ENCODE assay signal across 19 cellular contexts in the genomic region with DNA sequence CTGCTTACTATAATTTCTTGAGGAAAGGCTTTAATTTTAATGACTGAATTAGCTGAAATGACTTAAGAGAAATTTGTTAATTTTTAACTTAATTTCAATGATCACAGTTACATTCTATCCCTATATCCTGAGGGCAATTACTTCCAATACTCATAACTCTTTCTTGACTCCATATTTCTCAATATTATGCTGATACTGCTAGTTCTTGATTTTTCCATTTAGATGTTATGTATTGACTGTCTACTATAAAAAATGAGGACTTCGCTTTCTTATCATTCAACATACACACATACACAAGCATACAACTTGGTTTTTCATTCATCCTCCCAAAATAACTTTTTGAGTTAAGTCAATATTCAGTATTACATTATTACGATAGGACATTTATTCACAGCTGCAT.
"Had no signal": no experiment of that assay in that cellular context is flagged by ENCODE, and none has a peak within 500 bp of the region (broad histone marks: within the 10 kb centered on the region; RNA-seq: fewer than 3 reads in every experiment).

No MANE protein-coding gene starts in this region.

- H3K4me1 ChIP-seq: colonic mucosa, right atrium auricular region, sigmoid colon, stomach had no signal

- H3K4me3 ChIP-seq: colonic mucosa, heart left ventricle, right atrium auricular region, sigmoid colon, skin epidermis, stomach, thoracic aorta had no signal

- H3K27ac Mint-ChIP-seq: endodermal cell, natural killer cell had no signal

- H3K4me1 Mint-ChIP-seq: natural killer cell had no signal

- H3K27ac ChIP-seq: colonic mucosa, right atrium auricular region, sigmoid colon, thoracic aorta had no signal

- DNase-seq: colonic mucosa; effector CD4-positive, alpha-beta T cell; endodermal cell; heart left ventricle; hippocampal formation; kidney glomerular epithelial cell; natural killer cell; sigmoid colon; stimulated activated CD4-positive, alpha-beta T cell treated with anti-CD3 and anti-CD28 coated beads, Interleukin-2, amount 100 ng/mL, for 24 hours; stimulated activated CD4-positive, alpha-beta T cell treated with anti-CD3 and anti-CD28 coated beads, Interleukin-4, amount 100 ng/mL, for 4 hours; stimulated activated naive CD4-positive, alpha-beta T cell; stomach; substantia nigra had no signal

- H3K4me3 Mint-ChIP-seq: endodermal cell, natural killer cell, neural crest cell had no signal

- H3K9me3 ChIP-seq: colonic mucosa, heart left ventricle, right atrium auricular region, sigmoid colon, stomach, thoracic aorta had no signal

- ATAC-seq: natural killer cell had no signal

- H3K9me3 Mint-ChIP-seq: endodermal cell, natural killer cell, neural crest cell had no signal

- H3K36me3 Mint-ChIP-seq: natural killer cell had no signal

- H3K27me3 ChIP-seq: colonic mucosa, heart left ventricle, right atrium auricular region, sigmoid colon, stomach had no signal

- H3K36me3 ChIP-seq: colonic mucosa, heart left ventricle, right atrium auricular region, sigmoid colon, stomach, thoracic aorta had no signal

- FAIRE-seq: endothelial cell of umbilical vein, frontal cortex had no signal
